8 cellular contexts compared by ENCODE assay signal in the genomic region with DNA sequence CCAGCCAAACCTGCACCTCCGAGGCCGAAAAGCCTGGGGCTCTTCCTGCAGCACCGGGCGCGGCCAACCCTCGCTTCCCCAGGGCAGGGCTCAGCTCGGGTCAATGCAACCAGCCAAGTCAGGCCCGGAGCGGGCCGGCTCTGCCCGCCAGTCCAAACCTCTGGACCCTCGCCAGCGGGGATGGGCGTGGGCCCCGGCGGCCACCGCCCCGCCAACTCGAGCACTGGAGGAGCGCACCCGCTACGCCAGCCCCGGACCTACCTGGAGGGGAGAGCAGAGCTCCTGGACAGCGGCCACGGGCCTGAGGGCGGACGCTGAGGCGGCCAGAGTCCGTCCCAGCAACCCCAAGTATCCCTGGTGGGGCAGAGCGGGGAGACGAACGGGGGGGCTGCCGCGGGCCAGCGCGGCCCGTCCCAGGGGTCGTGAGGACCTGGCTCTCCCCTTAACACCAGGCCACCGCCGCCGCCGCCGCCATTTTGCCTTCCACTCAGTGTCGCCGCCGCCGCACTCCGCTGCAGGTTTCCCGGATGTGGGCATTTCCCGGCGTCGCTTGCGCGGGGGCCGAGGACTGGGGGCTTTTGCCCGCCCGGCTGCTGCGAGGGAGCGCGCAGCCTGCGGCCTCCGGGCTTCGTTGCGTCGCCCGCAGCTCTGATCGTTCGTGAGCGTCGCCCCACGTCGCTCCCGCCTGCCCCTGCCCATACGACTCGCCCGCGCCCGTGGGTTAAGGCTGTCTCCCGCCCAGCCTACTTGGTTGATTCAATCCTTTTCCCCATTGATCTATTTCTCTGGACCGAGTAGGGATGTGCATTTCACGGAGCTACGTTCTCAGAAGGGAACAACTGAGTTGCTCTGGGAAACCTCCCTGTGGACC. TPM values are rescaled to one million over a fixed set of nuclear protein-coding genes. Genes with fewer than 3 reads are reported as not detected.
DNase-seq lines count a peak whose midpoint lies in the region; ATAC-seq and TF ChIP-seq lines count a peak whose summit lies in the region.

Gene LATS1 (minus strand): TSS at position 514 of the 871 bp plus-strand sequence. CDS start 15,975 bp downstream, outside the sequence.

- 1% methylated on average over 66 to 78 of the region's 82 CpGs for WGBS in GM23248 (ENCODE audit: low coverage in 1 of 2, low lambda C conversion rate in 2 of 2, missing lambda C conversion rate in 2 of 2), 2 experiments

- H3K4me2 ChIP-seq in DOHH2 (ENCODE audit: low read length) = peak within 1 kb of the TSS; percentile 99
- peak within 1 kb of the TSS; percentile 98 for H3K4me2 ChIP-seq in GM23248 (ENCODE audit: unreplicated experiment)
- peak within 1 kb of the TSS; percentile 82 for H3K4me2 ChIP-seq in Karpas-422 (ENCODE audit: low read depth, low read length, poor library complexity, severe bottlenecking)

- H4K20me1 ChIP-seq in DOHH2 (ENCODE audit: control insufficient read depth, insufficient read depth, low read depth, low read length) = no peaks in the 10 kb centered on the region
- no peaks in the 10 kb centered on the region for H4K20me1 ChIP-seq in GM23248 (ENCODE audit: insufficient read depth)
- H4K20me1 ChIP-seq in Karpas-422 (ENCODE audit: insufficient read depth, low read depth, low read length) = no peaks in the 10 kb centered on the region; the same call in 1 of the 2 replicates

- CTCF ChIA-PET in naive thymus-derived CD4-positive, alpha-beta T cell (lab: Charles Lee) = interaction anchor here (0.8 to 2.1 kb wide), 2 partner anchors 28 to 172 kb away, joined by 4 to 12 read pairs; partner anchors contain the start of gene PPIL4

- H3K9me3 ChIP-seq in DOHH2 (ENCODE audit: control insufficient read depth, insufficient read depth, low read length) = no peaks in the 10 kb centered on the region
- no peaks in the 10 kb centered on the region for H3K9me3 ChIP-seq in GM23248 (ENCODE audit: low read depth)
- no peaks in the 10 kb centered on the region for H3K9me3 ChIP-seq in Karpas-422 (ENCODE audit: low read length)
- no peaks in the 10 kb centered on the region for H3K9me3 ChIP-seq in naive thymus-derived CD4-positive, alpha-beta T cell (ENCODE audit: control insufficient read depth in 2 of 3, low read length in 3 of 3)

- peaks cover 11% of the 10 kb centered on the region for H3K36me3 Mint-ChIP-seq in activated T-helper 1 cell treated with anti-CD3 and anti-CD28 coated beads, Interleukin-12 subunit alpha, Interleukin-12 subunit beta, Interleukin-2, Interleukin-4 antibody, amounts not matched to agents 30 ng/mL and 10 ng/mL and 1 ng/mL, durations not matched to agents 14 hours and 24 hours and 36 hours (ENCODE audit: low read depth)
- H3K36me3 Mint-ChIP-seq in naive thymus-derived CD4-positive, alpha-beta T cell = peaks cover 0 to 13% (median 0%) of the 10 kb centered on the region in 5 donors
- H3K36me3 Mint-ChIP-seq in stimulated activated naive B cell treated with anti-CD40 and anti-IgM and Interleukin-4, amounts not matched to agents 10 μg/mL and 1 μg/mL and 100 μg/mL, for 72 hours = peaks cover 2 to 5% of the 10 kb centered on the region in 2 donors

- H3K4me1 Mint-ChIP-seq in activated T-helper 1 cell treated with anti-CD3 and anti-CD28 coated beads, Interleukin-12 subunit alpha, Interleukin-12 subunit beta, Interleukin-2, Interleukin-4 antibody, amounts not matched to agents 30 ng/mL and 10 ng/mL and 1 ng/mL, durations not matched to agents 14 hours and 24 hours and 36 hours (ENCODE audit: low read depth) = peaks cover 31% of the 10 kb centered on the region
- peaks cover 18 to 51% (median 44%) of the 10 kb centered on the region in 7 donors for H3K4me1 Mint-ChIP-seq in naive thymus-derived CD4-positive, alpha-beta T cell
- peaks cover 3 to 21% of the 10 kb centered on the region in 2 donors for H3K4me1 Mint-ChIP-seq in stimulated activated naive B cell treated with anti-CD40 and anti-IgM and Interleukin-4, amounts not matched to agents 10 μg/mL and 1 μg/mL and 100 μg/mL, for 72 hours

- peaks cover 20% of the 10 kb centered on the region for H3K4me1 ChIP-seq in DOHH2 (ENCODE audit: control insufficient read depth, low read length)
- H3K4me1 ChIP-seq in GM23248 (ENCODE audit: insufficient read depth) = peaks cover 15% of the 10 kb centered on the region
- H3K4me1 ChIP-seq in Karpas-422 (ENCODE audit: low read length) = peaks cover 20% of the 10 kb centered on the region
- H3K4me1 ChIP-seq in naive thymus-derived CD4-positive, alpha-beta T cell (ENCODE audit: control insufficient read depth in 2 of 2, insufficient read depth in 2 of 2, low read length in 2 of 2) = peaks cover 11 to 19% of the 10 kb centered on the region in 2 donors

- H3K27me3 ChIP-seq in DOHH2 (ENCODE audit: control insufficient read depth, low read length) (no peaks in the 10 kb centered on the region), GM23248 (replicated peaks; ENCODE audit: insufficient read depth) (no peaks in the 10 kb centered on the region), Karpas-422 (ENCODE audit: low read length) (no peaks in the 10 kb centered on the region)
- H3K27me3 ChIP-seq in naive thymus-derived CD4-positive, alpha-beta T cell (ENCODE audit: control insufficient read depth in 2 of 2, insufficient read depth in 2 of 2, low read length in 2 of 2) = no peaks in the 10 kb centered on the region

- no peak for TF ChIP-seq CTCF in DOHH2 (IDR thresholded peaks at IDR 0.05; ENCODE audit: low read depth, low read length, poor library complexity, severe bottlenecking)

- in situ Hi-C loops in GM23248 (cut with MboI) = no loop called here

- H3K79me2 ChIP-seq in DOHH2 (ENCODE audit: control insufficient read depth, low read length) (peaks cover 59% of the 10 kb centered on the region), GM23248 (ENCODE audit: insufficient read depth) (peaks cover 56% of the 10 kb centered on the region), Karpas-422 (ENCODE audit: low read length) (peaks cover 57% of the 10 kb centered on the region)

- H3K36me3 ChIP-seq in DOHH2 (ENCODE audit: control insufficient read depth, low read length) (peaks cover 24% of the 10 kb centered on the region), GM23248 (ENCODE audit: low read depth) (peaks cover 4% of the 10 kb centered on the region; the same call in 1 of the 2 replicates), Karpas-422 (ENCODE audit: insufficient read depth, low read length) (peaks cover 12% of the 10 kb centered on the region; the same call in 1 of the 2 replicates)
- peaks cover 0 to 10% (median 0%) of the 10 kb centered on the region in 3 experiments for H3K36me3 ChIP-seq in naive thymus-derived CD4-positive, alpha-beta T cell (ENCODE audit: control insufficient read depth in 2 of 3, insufficient read depth in 3 of 3, low read length in 3 of 3)

- H3K27ac ChIP-seq in DOHH2 (ENCODE audit: low read depth, low read length) (peak within 1 kb of the TSS; percentile 59), GM23248 (peak within 1 kb of the TSS; percentile 98), Karpas-422 (ENCODE audit: low read length) (peak within 1 kb of the TSS; percentile 39)
- H3K27ac ChIP-seq in naive thymus-derived CD4-positive, alpha-beta T cell (ENCODE audit: low read depth, low read length) = peak within 1 kb of the TSS; percentile 97

- H3K9ac ChIP-seq in GM23248 (peak within 1 kb of the TSS; percentile 99), Karpas-422 (ENCODE audit: low read length) (peak within 1 kb of the TSS; percentile 97)

- peak within 1 kb of the TSS; percentile 93 for H3K4me3 Mint-ChIP-seq in activated T-helper 1 cell treated with anti-CD3 and anti-CD28 coated beads, Interleukin-12 subunit alpha, Interleukin-12 subunit beta, Interleukin-2, Interleukin-4 antibody, amounts not matched to agents 30 ng/mL and 10 ng/mL and 1 ng/mL, durations not matched to agents 14 hours and 24 hours and 36 hours
- H3K4me3 Mint-ChIP-seq in naive thymus-derived CD4-positive, alpha-beta T cell = peak within 1 kb of the TSS; percentile 89 to 99 (median 94)
- H3K4me3 Mint-ChIP-seq in stimulated activated naive B cell treated with anti-CD40 and anti-IgM and Interleukin-4, amounts not matched to agents 10 μg/mL and 1 μg/mL and 100 μg/mL, for 72 hours = peak within 1 kb of the TSS; percentile 96 to 99

- 0 out of 2 replicates have a peak, but pooled peaks cover 2% of the 10 kb centered on the region for H3F3A ChIP-seq in DOHH2 (ENCODE audit: control insufficient read depth, insufficient read depth)
- peaks cover 19% of the 10 kb centered on the region for H3F3A ChIP-seq in GM23248 (ENCODE audit: insufficient read depth)

- peak; percentile 96 for ATAC-seq in naive thymus-derived CD4-positive, alpha-beta T cell
- ATAC-seq in stimulated activated naive B cell treated with anti-CD40 and anti-IgM and Interleukin-4, amounts not matched to agents 10 μg/mL and 1 μg/mL and 100 μg/mL, for 72 hours (replicated peaks) = peak; percentile 94 to 96

- H3K4me3 ChIP-seq in DOHH2 (ENCODE audit: low read length) = peak within 1 kb of the TSS; percentile 90
- H3K4me3 ChIP-seq in GM23248 = peak within 1 kb of the TSS; percentile 91
- peak within 1 kb of the TSS; percentile 81 for H3K4me3 ChIP-seq in Karpas-422 (ENCODE audit: low read length)
- peak within 1 kb of the TSS; percentile 72 for H3K4me3 ChIP-seq in naive thymus-derived CD4-positive, alpha-beta T cell (ENCODE audit: low read length)

- H3K27ac Mint-ChIP-seq in activated T-helper 1 cell treated with anti-CD3 and anti-CD28 coated beads, Interleukin-12 subunit alpha, Interleukin-12 subunit beta, Interleukin-2, Interleukin-4 antibody, amounts not matched to agents 30 ng/mL and 10 ng/mL and 1 ng/mL, durations not matched to agents 14 hours and 24 hours and 36 hours = peak within 1 kb of the TSS; percentile 91
- H3K27ac Mint-ChIP-seq in naive thymus-derived CD4-positive, alpha-beta T cell = peak within 1 kb of the TSS; percentile 95 to 99 (median 97)
- H3K27ac Mint-ChIP-seq in stimulated activated naive B cell treated with anti-CD40 and anti-IgM and Interleukin-4, amounts not matched to agents 10 μg/mL and 1 μg/mL and 100 μg/mL, for 72 hours = peak within 1 kb of the TSS; percentile 97

- no peaks in the 10 kb centered on the region for H3K9me3 Mint-ChIP-seq in activated T-helper 1 cell treated with anti-CD3 and anti-CD28 coated beads, Interleukin-12 subunit alpha, Interleukin-12 subunit beta, Interleukin-2, Interleukin-4 antibody, amounts not matched to agents 30 ng/mL and 10 ng/mL and 1 ng/mL, durations not matched to agents 14 hours and 24 hours and 36 hours
- peaks cover 0 to 3% (median 0%) of the 10 kb centered on the region in 11 donors for H3K9me3 Mint-ChIP-seq in naive thymus-derived CD4-positive, alpha-beta T cell
- no peaks in the 10 kb centered on the region for H3K9me3 Mint-ChIP-seq in stimulated activated naive B cell treated with anti-CD40 and anti-IgM and Interleukin-4, amounts not matched to agents 10 μg/mL and 1 μg/mL and 100 μg/mL, for 72 hours

- no peaks in the 10 kb centered on the region for H3K27me3 Mint-ChIP-seq in activated T-helper 1 cell treated with anti-CD3 and anti-CD28 coated beads, Interleukin-12 subunit alpha, Interleukin-12 subunit beta, Interleukin-2, Interleukin-4 antibody, amounts not matched to agents 30 ng/mL and 10 ng/mL and 1 ng/mL, durations not matched to agents 14 hours and 24 hours and 36 hours (ENCODE audit: insufficient read depth)
- H3K27me3 Mint-ChIP-seq in naive thymus-derived CD4-positive, alpha-beta T cell = no peaks in the 10 kb centered on the region
- H3K27me3 Mint-ChIP-seq in stimulated activated naive B cell treated with anti-CD40 and anti-IgM and Interleukin-4, amounts not matched to agents 10 μg/mL and 1 μg/mL and 100 μg/mL, for 72 hours = no peaks in the 10 kb centered on the region

- peak within 1 kb of the TSS; percentile 97 for H2AFZ ChIP-seq in GM23248
- peak within 1 kb of the TSS; percentile 85; the same call in 1 of the 2 replicates for H2AFZ ChIP-seq in Karpas-422 (ENCODE audit: low read length)

- DNase-seq in GM23248 (peak; percentile 95), Karpas-422 (peak; percentile 95), RPMI7951 (ENCODE audit: low read depth) (peak; percentile 93), fibroblast of gingiva (ENCODE audit: low read depth) (peak; percentile 87)
- peak; percentile 90 for DNase-seq in activated T-helper 1 cell treated with anti-CD3 and anti-CD28 coated beads, Interleukin-12 subunit alpha, Interleukin-12 subunit beta, Interleukin-2, Interleukin-4 antibody, amounts not matched to agents 30 ng/mL and 10 ng/mL and 1 ng/mL, durations not matched to agents 14 hours and 24 hours and 36 hours (ENCODE audit: low spot score)
- DNase-seq in naive thymus-derived CD4-positive, alpha-beta T cell = peak; percentile 76 to 96 (median 91)
- peak; percentile 88 for DNase-seq in stimulated activated naive B cell treated with anti-CD40 and anti-IgM and Interleukin-4, amounts not matched to agents 10 μg/mL and 1 μg/mL and 100 μg/mL, for 72 hours

- H3K9me2 ChIP-seq in DOHH2 (replicated peaks; ENCODE audit: control insufficient read depth, low read length) (no peaks in the 10 kb centered on the region), GM23248 (ENCODE audit: insufficient read depth) (no peaks in the 10 kb centered on the region), Karpas-422 (replicated peaks; ENCODE audit: insufficient read depth, low read length) (no peaks in the 10 kb centered on the region)

- POLR2A ChIA-PET in naive thymus-derived CD4-positive, alpha-beta T cell (lab: Charles Lee) = interaction anchor here (0.6 to 4.6 kb wide), 18 partner anchors 10 to 173 kb away, joined by 3 to 67 read pairs (median 3); partner anchors contain the start of genes GINM1, LRP11, NUP43 and PCMT1

- intact Hi-C loops in activated T-helper 1 cell treated with anti-CD3 and anti-CD28 coated beads, Interleukin-12 subunit alpha, Interleukin-12 subunit beta, Interleukin-2, Interleukin-4 antibody, amounts not matched to agents 30 ng/mL and 10 ng/mL and 1 ng/mL, durations not matched to agents 14 hours and 24 hours and 36 hours (cut with micrococcal nuclease) = loop anchor here (1.0 to 5.0 kb wide), 6 partner anchors 17 to 686 kb away; partner anchors contain the start of genes GINM1, KATNA1, NUP43 and PPIL4
- intact Hi-C loops in naive thymus-derived CD4-positive, alpha-beta T cell (cut with micrococcal nuclease) = loop anchor here (1.0 to 10.0 kb wide), 9 partner anchors 28 to 693 kb away; partner anchors contain the start of genes KATNA1 (in 2 of the 2), LRP11 (in 2 of the 2), NUP43 (in 2 of the 2) and PPIL4 (in 2 of the 2)

RNA-seq across cellular contexts. Expression of gene LATS1, which starts in this region (rescaled TPM):
- 18.1 and 20.2 TPM in 2 replicates for total RNA-seq in GM23248 (2014; rRNA removed; shearing (Covaris generic))
- 11.5 and 12.8 TPM in 2 replicates for polyA plus RNA-seq in GM23248 (2016; fragmentation: Nextera tagmentation; extraction: Ambion mirVana)
- 13.5 and 29.7 TPM in 2 replicates for total RNA-seq in Karpas-422 (2014; rRNA removed; shearing (Covaris generic); ENCODE audit: low replicate concordance)
- 18.8 and 23.1 TPM in 2 replicates for total RNA-seq in RPMI7951 (2014; rRNA removed; shearing (Covaris generic))
- total RNA-seq in activated T-helper 1 cell treated with anti-CD3 and anti-CD28 coated beads, Interleukin-12 subunit alpha, Interleukin-12 subunit beta, Interleukin-2, Interleukin-4 antibody, amounts not matched to agents 30 ng/mL and 10 ng/mL and 1 ng/mL, durations not matched to agents 14 hours and 24 hours and 36 hours = 33.1 and 34.0 TPM in 2 replicates
- total RNA-seq in naive thymus-derived CD4-positive, alpha-beta T cell = 10 to 100 TPM; 33.3 to 49.5 (median 44.6) TPM
- 10 to 100 TPM; 14.2 to 17.7 TPM for polyA plus RNA-seq in naive thymus-derived CD4-positive, alpha-beta T cell

Comparison
In these comparisons a context has a peak if more than half of its experiments do, and no peak if none do; other contexts are left out.
1. Peak in every context shown above with its lines: DNase-seq, ATAC-seq, H3K4me3 ChIP-seq and H3K27ac ChIP-seq.
2. H3K27ac ChIP-seq: peak in every context shown above with its lines; median percentile 98 in GM23248; 97 in naive thymus-derived CD4-positive, alpha-beta T cell; 59 in DOHH2; 39 in Karpas-422.